ENCODE assay signal across 16 cellular contexts in the genomic region with DNA sequence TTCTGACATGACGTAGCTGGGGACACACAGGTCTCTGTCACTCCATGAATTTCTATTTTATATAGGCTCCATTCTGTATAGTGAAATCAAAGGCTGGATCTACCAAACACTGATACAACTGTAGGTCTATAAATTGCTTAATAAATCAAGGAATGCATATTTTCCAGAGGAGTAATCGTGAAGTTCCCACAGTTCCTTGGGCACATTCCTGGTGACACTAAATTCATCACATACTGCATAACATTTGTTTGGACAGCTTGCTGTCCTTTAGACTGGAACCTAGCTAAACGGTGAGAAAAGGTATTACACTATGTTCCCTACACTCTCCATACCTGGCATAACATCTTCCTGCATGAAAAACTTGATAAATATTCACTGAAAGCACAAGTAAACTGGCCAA. TPM values are rescaled to one million over a fixed set of nuclear protein-coding genes. Genes with fewer than 3 reads are reported as not detected.
DNase-seq lines count a peak whose midpoint lies in the region; ATAC-seq and TF ChIP-seq lines count a peak whose summit lies in the region.
"Had no signal": no experiment of that assay in that cellular context is flagged by ENCODE, and none has a peak within 500 bp of the region (broad histone marks: within the 10 kb centered on the region; RNA-seq: fewer than 3 reads in every experiment).

No MANE protein-coding gene starts in this region.

- H3K79me1 ChIP-seq in IMR-90 (ENCODE audit: low read depth in 1 of 2, low read length in 2 of 2): peaks cover 0 to 10% of the 10 kb centered on the region in 2 experiments; a peak in 2 of 4 replicates
- H3K79me1 ChIP-seq in neuronal stem cell (ENCODE audit: low read depth, low read length): no peaks in the 10 kb centered on the region

- BruUV-seq in IMR-90 (replicated peaks; lab: Mats Ljungman, UMichigan): no TSS peak

- H3K23ac ChIP-seq in IMR-90 (ENCODE audit: low read depth, low read length): no peak overlapping the region
- H3K23ac ChIP-seq in neuronal stem cell (ENCODE audit: low read depth, low read length, poor library complexity): no peak overlapping the region

- no peaks in the 10 kb centered on the region for H4K20me1 ChIP-seq in IMR-90 (ENCODE audit: insufficient read depth, low read length)

- in situ Hi-C loops in IMR-90 (cut with MboI; ENCODE audit: low sequenced_read_pairs): no loop called here

- H3K36me3 ChIP-seq in IMR-90 (ENCODE audit: control insufficient read depth, insufficient read depth, low read length) (peaks cover 5% of the 10 kb centered on the region), neuronal stem cell (replicated peaks in 1 of 2; ENCODE audit: control insufficient read depth in 2 of 2, insufficient read depth in 2 of 2, low read length in 2 of 2) (peaks cover 10 to 88% of the 10 kb centered on the region in 2 donors)

- POLR2A ChIA-PET in IMR-90 (lab: Charles Lee; ENCODE audit: unreplicated experiment): no interaction called here

- no peak for TF ChIP-seq RAD21 in IMR-90 (IDR thresholded peaks at IDR 0.05; ENCODE audit: low read length)

- no peaks in the 10 kb centered on the region for H3K9me3 ChIP-seq in IMR-90 (ENCODE audit: control insufficient read depth, insufficient read depth, low read length)
- H3K9me3 ChIP-seq in neuronal stem cell (replicated peaks in 1 of 2; ENCODE audit: control insufficient read depth in 2 of 2, insufficient read depth in 1 of 2, low read depth in 1 of 2, low read length in 2 of 2): no peaks in the 10 kb centered on the region

- no peak overlapping the region for H3K56ac ChIP-seq in IMR-90 (ENCODE audit: extremely low read depth, insufficient read depth, low read length)

- H4K91ac ChIP-seq in IMR-90 (ENCODE audit: insufficient read depth, low read depth, low read length) (no peak overlapping the region), neuronal stem cell (ENCODE audit: low read depth, low read length, poor library complexity) (no peak overlapping the region)

- H3K4me1 ChIP-seq in IMR-90 (ENCODE audit: control insufficient read depth, insufficient read depth, low read length) (peaks cover 9% of the 10 kb centered on the region), neuronal stem cell (ENCODE audit: control insufficient read depth in 2 of 2, insufficient read depth in 1 of 2, low read depth in 1 of 2, low read length in 2 of 2) (no peaks in the 10 kb centered on the region)

- TF ChIP-seq CTCF in IMR-90 (conservative IDR thresholded peaks at IDR 0.05; ENCODE audit: low read depth, low read length) (no peak), GM20000 (IDR thresholded peaks at IDR 0.05; ENCODE audit: extremely low read depth, missing control alignments) (no peak)

- TF ChIP-seq POLR2A in IMR-90 (IDR thresholded peaks at IDR 0.05; ENCODE audit: low read depth, low read length): no peak

- CTCF ChIA-PET in IMR-90 (lab: Yijun Ruan, JAX): interaction anchor here (0.9 kb wide), 1 partner anchor 38 kb away, joined by 4 read pairs; no protein-coding TSS in a partner anchor

- peak overlapping the region; percentile 50 for H2BK5ac ChIP-seq in IMR-90 (ENCODE audit: low read depth, low read length, poor library complexity, severe bottlenecking)
- no peak overlapping the region for H2BK5ac ChIP-seq in neuronal stem cell (ENCODE audit: low read length)

- no peak overlapping the region for H2AFZ ChIP-seq in IMR-90 (replicated peaks; ENCODE audit: low read length, poor library complexity)
- no peak overlapping the region for H2AFZ ChIP-seq in neuronal stem cell (ENCODE audit: low read length)

- H3K14ac ChIP-seq in IMR-90 (replicated peaks; ENCODE audit: low read depth, low read length): 0 out of 2 replicates have a peak overlapping the region, but pooled peaks have one; percentile 20
- no peak overlapping the region for H3K14ac ChIP-seq in neuronal stem cell (ENCODE audit: low read length)

- H3K4me2 ChIP-seq in IMR-90 (ENCODE audit: low read depth, low read length) (no peak overlapping the region), neuronal stem cell (ENCODE audit: insufficient read depth, low read length, poor library complexity, severe bottlenecking) (no peak overlapping the region)

- dilution Hi-C loops in IMR-90 (cut with HindIII; ENCODE audit: low sequenced_read_pairs, unreplicated experiment): no loop called here

- H3K27me3 ChIP-seq in IMR-90 (ENCODE audit: control insufficient read depth, insufficient read depth, low read length) (no peaks in the 10 kb centered on the region), neuronal stem cell (ENCODE audit: control insufficient read depth in 3 of 3, insufficient read depth in 3 of 3, low read depth in 1 of 3, low read length in 3 of 3) (peaks cover 0 to 2% (median 0%) of the 10 kb centered on the region in 3 experiments)

- H3K18ac ChIP-seq in IMR-90 (ENCODE audit: low read depth, low read length) (no peak overlapping the region; the same call in 1 of the 2 replicates), neuronal stem cell (ENCODE audit: low read length) (no peak overlapping the region)

- H2BK20ac ChIP-seq in IMR-90 (ENCODE audit: low read depth, low read length): no peak overlapping the region

- H4K5ac ChIP-seq in IMR-90 (ENCODE audit: low read depth, low read length): no peak overlapping the region; the same call in 1 of the 2 replicates

- H3K27ac ChIP-seq in IMR-90 (ENCODE audit: insufficient read depth, low read length): no peak overlapping the region
- H3K27ac ChIP-seq in neuronal stem cell (replicated peaks; ENCODE audit: low read length): no peak overlapping the region
- H3K27ac ChIP-seq: 22Rv1 had no signal

- H2AK5ac ChIP-seq in IMR-90 (ENCODE audit: low read depth, low read length) (no peak overlapping the region), neuronal stem cell (ENCODE audit: low read depth, low read length) (no peak overlapping the region)

- DNase-seq in AG08395 (ENCODE audit: low spot score): peak; percentile 6
- DNase-seq in ELR (ENCODE audit: low read depth): peak; percentile 30
- DNase-seq in IMR-90: peak; percentile 66
- peak; percentile 23 for DNase-seq in hepatic stellate cell (ENCODE audit: low spot score)
- DNase-seq in mucosa of gallbladder (ENCODE audit: low spot score): no peak
- no peak for DNase-seq in kidney glomerular epithelial cell (lab: John Stamatoyannopoulos, UW)
- DNase-seq in GM20000 (ENCODE audit: low spot score): no peak
- DNase-seq in neuronal stem cell (ENCODE audit: low spot score): no peak
- DNase-seq: C1 segment of cervical spinal cord; CD4-positive, alpha-beta T cell; DMS79; GF-D8; GOT3; H9 had no signal

- H4K8ac ChIP-seq in IMR-90 (ENCODE audit: low read depth in 2 of 2, low read length in 2 of 2) (no peak overlapping the region), neuronal stem cell (ENCODE audit: low read depth, low read length) (no peak overlapping the region)

- H2AK9ac ChIP-seq in IMR-90 (replicated peaks; ENCODE audit: low read depth, low read length, poor library complexity): no peak overlapping the region

- peaks cover 13% of the 10 kb centered on the region for H3K9me1 ChIP-seq in IMR-90 (ENCODE audit: insufficient read depth, low read length)

- H2BK15ac ChIP-seq in IMR-90 (ENCODE audit: low read depth, low read length) (no peak overlapping the region), neuronal stem cell (ENCODE audit: low read length) (no peak overlapping the region)

- WGBS in IMR-90 (ENCODE audit: extremely low coverage in 2 of 2, insufficient read length in 1 of 2), 2 experiments: no CpG with 5 or more reads among the region's 3 CpGs
- no CpG with 5 or more reads among the region's 3 CpGs for WGBS in neuronal stem cell (ENCODE audit: extremely low coverage in 2 of 2, insufficient read length in 2 of 2, insufficient replicate concordance in 1 of 2), 2 donors

- no peak overlapping the region for H3K9ac ChIP-seq in IMR-90 (ENCODE audit: low read depth, low read length)
- no peak overlapping the region for H3K9ac ChIP-seq in neuronal stem cell (ENCODE audit: low read depth, low read length, poor library complexity)

- H3K4me3 ChIP-seq in IMR-90 (ENCODE audit: insufficient read depth, low read depth, low read length) (no peak overlapping the region), neuronal stem cell (ENCODE audit: low read length in 2 of 2) (no peak overlapping the region)

- intact Hi-C loops in IMR-90 (cut with micrococcal nuclease): no loop called here

- ATAC-seq in IMR-90 (ENCODE audit: low read depth): peak; percentile 70
- ATAC-seq: HepG2 had no signal

- H2BK120ac ChIP-seq in IMR-90 (ENCODE audit: low read depth, low read length) (0 out of 2 replicates have a peak overlapping the region, but pooled peaks have one; percentile 0), neuronal stem cell (ENCODE audit: low read depth, low read length) (no peak overlapping the region)

- H2BK12ac ChIP-seq in neuronal stem cell (ENCODE audit: low read length): no peak overlapping the region

- H3K4ac ChIP-seq in IMR-90 (ENCODE audit: low read depth, low read length) (no peak overlapping the region), neuronal stem cell (ENCODE audit: low read length) (no peak overlapping the region)

TF ChIP-seq in IMR-90, 13 proteins besides CTCF, POLR2A, EP300 and RAD21:
- TF ChIP-seq CEBPB (IDR thresholded peaks at IDR 0.05; ENCODE audit: low read depth, low read length): peak; percentile 62
- no peak for TF ChIP-seq MAZ (IDR thresholded peaks at IDR 0.05; ENCODE audit: borderline replicate concordance, low read depth, low read length)

RNA-seq across cellular contexts. Expression of gene UCP3, which starts 41.6 kb away (rescaled TPM):
- total RNA-seq in IMR-90 (2012; rRNA removed) (under 0.01 TPM in 2 replicates), mucosa of gallbladder (2.0 TPM)
- 0.80 TPM in 2 replicates for polyA plus RNA-seq in IMR-90 (2012; rRNA removed)
- polyA plus RNA-seq in IMR-90 (2012; cell fraction: cytosol; rRNA removed): 0.05 and 0.24 TPM in 2 replicates
- polyA plus RNA-seq in IMR-90 (2012; cell fraction: nucleus; rRNA removed; ENCODE audit: low replicate concordance): 5.7 and 10.3 TPM in 2 replicates
- polyA plus RNA-seq in neuronal stem cell (2013, experiment 1 of 2): 0.68 TPM
- 0.89 TPM for polyA plus RNA-seq in neuronal stem cell (2013, experiment 2 of 2)
- total RNA-seq: HepG2 had no signal

Comparison
In these comparisons a context has a peak if more than half of its experiments do, and no peak if none do; other contexts are left out.
1. DNase-seq: peak in AG08395 (single experiment), ELR (single experiment), IMR-90 (single experiment) and hepatic stellate cell (single experiment); none in mucosa of gallbladder (single experiment), kidney glomerular epithelial cell (single experiment), GM20000 (single experiment) and neuronal stem cell (single experiment).